ENCODE assay signal across 8 cellular contexts in genomic region chr6:134235937-134236751, GRCh38.
A peak's percentile ranks its signal among the peaks of the same experiment; 100 is the strongest.
DNase-seq lines count a peak whose midpoint lies in the region; ATAC-seq and TF ChIP-seq lines count a peak whose summit lies in the region.

No MANE protein-coding gene starts in this region.

- no peak overlapping the region for H3K9ac ChIP-seq in adipocyte (ENCODE audit: low read length)

- ATAC-seq in GM21447 (IDR thresholded peaks at IDR 0.05; ENCODE audit: unreplicated experiment) (peak; percentile 97), Right ventricle myocardium inferior (no peak)

- H3K4me3 ChIP-seq in adipocyte (ENCODE audit: low read length) = no peak overlapping the region
- no peak overlapping the region for H3K4me3 ChIP-seq in osteoblast (ENCODE audit: insufficient read depth, low read length)

- no peaks in the 10 kb centered on the region for H3K79me2 ChIP-seq in osteoblast (ENCODE audit: insufficient read depth, low read length)

- no peaks in the 10 kb centered on the region for H3K9me3 ChIP-seq in adipocyte (ENCODE audit: control insufficient read depth, low read length)
- H3K9me3 ChIP-seq in osteoblast (ENCODE audit: low read depth, low read length) = no peaks in the 10 kb centered on the region

- peak overlapping the region; percentile 58 for H3K27ac ChIP-seq in osteoblast (ENCODE audit: low read depth, low read length)

- no peak overlapping the region for H2AFZ ChIP-seq in osteoblast (ENCODE audit: low read length)

- DNase-seq in GM04504 (ENCODE audit: low read depth) (peak; percentile 20), HPDE6-E6E7 (ENCODE audit: extremely low spot score) (peak; percentile 65), adipocyte (ENCODE audit: low read depth) (peak; percentile 31), osteoblast (ENCODE audit: insufficient read length, low spot score, missing footprints) (peak; percentile 80), Right ventricle myocardium inferior (ENCODE audit: missing footprints) (no peak), DMS 273 treated with DMSO at 0.1 percent for 48 hours (lab: John Stamatoyannopoulos, UW) (no peak), islet precursor cell (no peak)

- no peak for TF ChIP-seq CTCF in osteoblast (IDR thresholded peaks at IDR 0.05; ENCODE audit: extremely low read depth, low read depth, low read length)

- peak overlapping the region; percentile 6 for H3K4me2 ChIP-seq in osteoblast (ENCODE audit: insufficient read depth, low read length)

- no peaks in the 10 kb centered on the region for H4K20me1 ChIP-seq in osteoblast (ENCODE audit: insufficient read depth, low read length)

- H3K36me3 ChIP-seq in adipocyte (ENCODE audit: control insufficient read depth, insufficient read depth, low read length, severe bottlenecking) = no peaks in the 10 kb centered on the region
- no peaks in the 10 kb centered on the region for H3K36me3 ChIP-seq in osteoblast (ENCODE audit: insufficient read depth, low read length)

- H3K4me1 ChIP-seq in adipocyte (ENCODE audit: control insufficient read depth, insufficient read depth, low read length) (no peaks in the 10 kb centered on the region), osteoblast (ENCODE audit: insufficient read depth, low read length) (peaks cover 9% of the 10 kb centered on the region)

- intact Hi-C loops in Right ventricle myocardium inferior (cut with DNase I) = no loop called here

- no peaks in the 10 kb centered on the region for H3K27me3 ChIP-seq in adipocyte (replicated peaks; ENCODE audit: control insufficient read depth, insufficient read depth, low read length)
- no peaks in the 10 kb centered on the region for H3K27me3 ChIP-seq in osteoblast (ENCODE audit: insufficient read depth, low read length)

Comparison
In these comparisons a context has a peak if more than half of its experiments do, and no peak if none do; other contexts are left out.
1. DNase-seq: peak in GM04504 (single experiment), HPDE6-E6E7 (single experiment), adipocyte (single experiment) and osteoblast (single experiment); none in Right ventricle myocardium inferior (single experiment), DMS 273 treated with DMSO at 0.1 percent for 48 hours (single experiment) and islet precursor cell (single experiment).